15 cellular contexts compared by ENCODE assay signal in genomic region chr6:157232161-157232895, GRCh38.
"Had no signal": no experiment of that assay in that cellular context is flagged by ENCODE, and none has a peak within 500 bp of the region (broad histone marks: within the 10 kb centered on the region; RNA-seq: fewer than 3 reads in every experiment).

No MANE protein-coding gene starts in this region.

- H3K9me3 ChIP-seq: transverse colon had no signal

- H3K27ac ChIP-seq: coronary artery, transverse colon had no signal

- H3K9me3 Mint-ChIP-seq: immature natural killer cell; stimulated activated effector memory CD8-positive, alpha-beta T cell treated with anti-CD3 and anti-CD28 coated beads, Interleukin-12 subunit alpha, Interleukin-12 subunit beta, amount 100 ng/mL, for 72 hours had no signal

- H3K27ac Mint-ChIP-seq: immature natural killer cell; stimulated activated effector memory CD8-positive, alpha-beta T cell treated with anti-CD3 and anti-CD28 coated beads, Interleukin-12 subunit alpha, Interleukin-12 subunit beta, amount 100 ng/mL, for 72 hours had no signal

- H3K4me3 Mint-ChIP-seq: immature natural killer cell; naive thymus-derived CD4-positive, alpha-beta T cell; stimulated activated effector memory CD8-positive, alpha-beta T cell treated with anti-CD3 and anti-CD28 coated beads, Interleukin-12 subunit alpha, Interleukin-12 subunit beta, amount 100 ng/mL, for 72 hours had no signal

- ATAC-seq: left cardiac atrium; naive thymus-derived CD4-positive, alpha-beta T cell; right cardiac atrium; stimulated activated effector memory CD8-positive, alpha-beta T cell treated with anti-CD3 and anti-CD28 coated beads, Interleukin-12 subunit alpha, Interleukin-12 subunit beta, amount 100 ng/mL, for 72 hours; stimulated activated naive CD8-positive, alpha-beta T cell treated with anti-CD3 and anti-CD28 coated beads, Interleukin-15, Interleukin-2, amounts not matched to agents 100 U/mL and 50 U/mL, for 24 hours had no signal

- DNase-seq: central memory CD4-positive, alpha-beta T cell; effector CD4-positive, alpha-beta T cell; immature natural killer cell; kidney; left cardiac atrium; mesendoderm; naive thymus-derived CD4-positive, alpha-beta T cell; stimulated activated CD4-positive, alpha-beta T cell treated with anti-CD3 and anti-CD28 coated beads, Interleukin-4, amount 100 ng/mL, for 1 hour; stimulated activated CD8-positive, alpha-beta memory T cell treated with anti-CD3 and anti-CD28 coated beads, Interleukin-4, amount 100 ng/mL, for 48 hours; stimulated activated naive CD8-positive, alpha-beta T cell treated with anti-CD3 and anti-CD28 coated beads, Interleukin-15, Interleukin-2, amounts not matched to agents 100 U/mL and 50 U/mL, for 24 hours; transverse colon had no signal

- H3K36me3 Mint-ChIP-seq: stimulated activated effector memory CD8-positive, alpha-beta T cell treated with anti-CD3 and anti-CD28 coated beads, Interleukin-12 subunit alpha, Interleukin-12 subunit beta, amount 100 ng/mL, for 72 hours had no signal

- H3K36me3 ChIP-seq: transverse colon had no signal

- H3K4me2 ChIP-seq: smooth muscle cell had no signal

- H3K4me3 ChIP-seq: coronary artery, smooth muscle cell, transverse colon had no signal
